ENCODE assay signal across 15 cellular contexts in genomic region chr13:45482571-45483173, GRCh38. TPM values are rescaled to one million over a fixed set of nuclear protein-coding genes. Genes with fewer than 3 reads are reported as not detected.
A peak's percentile ranks its signal among the peaks of the same experiment; 100 is the strongest.
DNase-seq lines count a peak whose midpoint lies in the region; ATAC-seq and TF ChIP-seq lines count a peak whose summit lies in the region.
"Had no signal": no experiment of that assay in that cellular context is flagged by ENCODE, and none has a peak within 500 bp of the region (broad histone marks: within the 10 kb centered on the region; RNA-seq: fewer than 3 reads in every experiment).

No MANE protein-coding gene starts in this region.

- H3K36me3 ChIP-seq in RWPE2 (ENCODE audit: low read depth) = peaks cover 70% of the 10 kb centered on the region

- peak overlapping the region; percentile 97 for H3K27ac ChIP-seq in RWPE2 (ENCODE audit: poor library complexity, severe bottlenecking)
- peak overlapping the region; percentile 96 for H3K27ac ChIP-seq in epithelial cell of prostate
- H3K27ac ChIP-seq: adrenal gland had no signal

- DNase-seq in activated naive CD8-positive, alpha-beta T cell treated with anti-CD3 and anti-CD28 coated beads, Interleukin-2, amount 50 U/mL, for 24 hours = no peak
- no peak for DNase-seq in RWPE2 (ENCODE audit: low spot score)
- DNase-seq in epithelial cell of prostate (ENCODE audit: low read depth, low spot score) = no peak
- DNase-seq in renal cortical epithelial cell (ENCODE audit: low read depth) = peak; percentile 19
- DNase-seq: activated CD8-positive, alpha-beta memory T cell treated with anti-CD3 and anti-CD28 coated beads, Interleukin-2, amount 50 U/mL, for 4 hours; adrenal gland; Karpas-422; mesendoderm; NCI-H1694; NK-92 treated with Interleukin-12 subunit alpha and Interleukin-12 subunit beta, amount 100 ng/mL, for 24 hours; stimulated activated CD4-positive, alpha-beta T cell treated with anti-CD3 and anti-CD28 coated beads, Interleukin-1b, Interleukin-23, amount 100 ng/mL, for 48 hours had no signal

- no peaks in the 10 kb centered on the region for H3K9me3 ChIP-seq in RWPE2 (ENCODE audit: severe bottlenecking)
- H3K9me3 ChIP-seq: adrenal gland had no signal

- H3K4me1 ChIP-seq in RWPE2 (ENCODE audit: insufficient read depth, poor library complexity, severe bottlenecking) = peaks cover 30% of the 10 kb centered on the region

- H3K27ac Mint-ChIP-seq in activated naive CD8-positive, alpha-beta T cell = peak overlapping the region; percentile 18
- H3K27ac Mint-ChIP-seq in activated naive CD8-positive, alpha-beta T cell treated with anti-CD3 and anti-CD28 coated beads, Interleukin-2, amount 50 U/mL, for 24 hours = no peak overlapping the region

- H3K9me3 Mint-ChIP-seq in activated naive CD8-positive, alpha-beta T cell (ENCODE audit: low read depth) = no peaks in the 10 kb centered on the region
- H3K9me3 Mint-ChIP-seq in activated naive CD8-positive, alpha-beta T cell treated with anti-CD3 and anti-CD28 coated beads, Interleukin-2, amount 50 U/mL, for 24 hours = no peaks in the 10 kb centered on the region

- no peaks in the 10 kb centered on the region for H3K27me3 ChIP-seq in RWPE2 (ENCODE audit: insufficient read depth, poor library complexity, severe bottlenecking)
- H3K27me3 ChIP-seq: adrenal gland had no signal

- peaks cover 1% of the 10 kb centered on the region for H3K4me1 Mint-ChIP-seq in activated naive CD8-positive, alpha-beta T cell (ENCODE audit: low read depth)
- H3K4me1 Mint-ChIP-seq in activated naive CD8-positive, alpha-beta T cell treated with anti-CD3 and anti-CD28 coated beads, Interleukin-2, amount 50 U/mL, for 24 hours = peaks cover 3% of the 10 kb centered on the region

- ATAC-seq in activated naive CD8-positive, alpha-beta T cell treated with anti-CD3 and anti-CD28 coated beads, Interleukin-2, amount 50 U/mL, for 24 hours = no peak
- ATAC-seq in RWPE2 (ENCODE audit: low read depth) (peak; percentile 96), HG03457 (IDR thresholded peaks at IDR 0.05; ENCODE audit: unreplicated experiment) (no peak), GM21381 (IDR thresholded peaks at IDR 0.05; ENCODE audit: unreplicated experiment) (no peak), HG02973 (IDR thresholded peaks at IDR 0.05; ENCODE audit: unreplicated experiment) (no peak)

- H3K4me3 ChIP-seq in RWPE2 (ENCODE audit: severe bottlenecking) = no peak overlapping the region
- H3K4me3 ChIP-seq: adrenal gland had no signal

- no peak overlapping the region for H3K4me3 Mint-ChIP-seq in activated naive CD8-positive, alpha-beta T cell
- no peak overlapping the region for H3K4me3 Mint-ChIP-seq in activated naive CD8-positive, alpha-beta T cell treated with anti-CD3 and anti-CD28 coated beads, Interleukin-2, amount 50 U/mL, for 24 hours

- peaks cover 10% of the 10 kb centered on the region for H3K36me3 Mint-ChIP-seq in activated naive CD8-positive, alpha-beta T cell
- H3K36me3 Mint-ChIP-seq in activated naive CD8-positive, alpha-beta T cell treated with anti-CD3 and anti-CD28 coated beads, Interleukin-2, amount 50 U/mL, for 24 hours (ENCODE audit: low read depth) = peaks cover 30% of the 10 kb centered on the region

- TF ChIP-seq CTCF in RWPE2 (IDR thresholded peaks at IDR 0.05; ENCODE audit: poor library complexity, severe bottlenecking) = no peak

- no peaks in the 10 kb centered on the region for H3K27me3 Mint-ChIP-seq in activated naive CD8-positive, alpha-beta T cell
- no peaks in the 10 kb centered on the region for H3K27me3 Mint-ChIP-seq in activated naive CD8-positive, alpha-beta T cell treated with anti-CD3 and anti-CD28 coated beads, Interleukin-2, amount 50 U/mL, for 24 hours

RNA-seq across cellular contexts. Expression of gene COG3, which starts 17.9 kb away (rescaled TPM):
- total RNA-seq in renal cortical epithelial cell = 35.4 and 42.2 TPM in 2 replicates
